21 cellular contexts compared by ENCODE assay signal in the genomic region with DNA sequence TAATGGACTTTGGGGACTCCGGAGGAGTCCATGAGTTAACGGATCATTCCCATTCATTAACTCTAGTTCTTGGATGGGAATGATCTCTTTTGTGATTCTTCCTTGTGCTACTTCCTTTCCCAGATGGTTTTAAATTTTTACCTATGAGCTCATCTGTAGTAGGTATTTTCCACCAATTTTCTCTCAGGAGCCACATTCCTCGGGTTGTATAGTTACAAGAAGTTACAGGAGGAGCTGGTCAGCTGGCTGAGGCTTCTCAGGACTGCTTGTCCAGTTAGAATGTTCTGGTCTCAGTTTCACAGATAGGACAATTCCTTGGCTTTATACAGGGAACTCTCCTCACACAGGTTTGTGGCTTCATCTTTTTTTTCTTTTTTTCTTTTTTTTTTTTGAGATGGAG. TPM values are rescaled to one million over a fixed set of nuclear protein-coding genes. Genes with fewer than 3 reads are reported as not detected.
DNase-seq lines count a peak whose midpoint lies in the region; ATAC-seq, FAIRE-seq and TF ChIP-seq lines count a peak whose summit lies in the region.
"Had no signal": no experiment of that assay in that cellular context is flagged by ENCODE, and none has a peak within 500 bp of the region (broad histone marks: within the 10 kb centered on the region; RNA-seq: fewer than 3 reads in every experiment).

No MANE protein-coding gene starts in this region.

- H3K4me3 ChIP-seq in K562 (no peak overlapping the region), HAP-1 (no peak overlapping the region)
- H3K4me3 ChIP-seq: SJSA1 had no signal

- no peak for FAIRE-seq in K562 (lab: Jason Lieb, UNC)
- FAIRE-seq: G401.6, GM12891, GM18507 had no signal

- CTCF ChIA-PET in K562 (lab: Yijun Ruan, JAX; ENCODE audit: low intra/inter-chr PET ratio), result no interaction called here
- CTCF ChIA-PET in GM10248 (lab: Yijun Ruan, JAX), result interaction anchor here (0.9 to 2.6 kb wide), 3 partner anchors 17 to 96 kb away, joined by 4 to 11 read pairs (median 7); no protein-coding TSS in a partner anchor

- TF ChIP-seq EP300 in K562 (IDR thresholded peaks at IDR 0.05; ENCODE audit: low read length), result no peak

- H3K79me2 ChIP-seq in K562 (ENCODE audit: control insufficient read depth, insufficient read depth, low read length), result no peaks in the 10 kb centered on the region

- H3K4me1 ChIP-seq in K562 (replicated peaks in 1 of 2; ENCODE audit: control insufficient read depth in 2 of 2, insufficient read depth in 2 of 2, low read length in 2 of 2), result no peaks in the 10 kb centered on the region; a peak in 1 of 5 replicates
- no peaks in the 10 kb centered on the region; the same call in 1 of the 2 replicates for H3K4me1 ChIP-seq in HAP-1

- TF ChIP-seq RAD21 in K562 (CRISPR knock-in tag; conservative IDR thresholded peaks at IDR 0.05 in 1 of 2, IDR thresholded peaks at IDR 0.05 in 1 of 2), result no peak

- H3K9me3 ChIP-seq in K562 (replicated peaks; ENCODE audit: control insufficient read depth, insufficient read depth, low read depth, low read length) (no peaks in the 10 kb centered on the region; the same call in 1 of the 2 replicates), HAP-1 (no peaks in the 10 kb centered on the region)
- H3K9me3 ChIP-seq: SJSA1 had no signal

- no peak overlapping the region for H3K4me2 ChIP-seq in K562 (ENCODE audit: insufficient read depth, low read length)

- no peaks in the 10 kb centered on the region for H3K9me1 ChIP-seq in K562 (ENCODE audit: control insufficient read depth, insufficient read depth, low read length)

- H2AFZ ChIP-seq in K562 (ENCODE audit: low read depth, low read length), result peak overlapping the region; percentile 70

- H3K36me3 ChIP-seq in K562 (ENCODE audit: control insufficient read depth, insufficient read depth, low read length) (no peaks in the 10 kb centered on the region), HAP-1 (replicated peaks) (no peaks in the 10 kb centered on the region)
- H3K36me3 ChIP-seq: SJSA1 had no signal

- no peak overlapping the region for H3K9ac ChIP-seq in K562 (ENCODE audit: insufficient read depth in 1 of 2, low read depth in 2 of 2, low read length in 2 of 2)

- H4K20me1 ChIP-seq in K562 (replicated peaks; ENCODE audit: control insufficient read depth, insufficient read depth, low read length), result no peaks in the 10 kb centered on the region

- 47% methylated on average over 3 of the region's 3 CpGs for WGBS in K562 (ENCODE audit: insufficient coverage, low coverage, missing lambda C conversion rate)

- intact Hi-C loops in K562 (cut with micrococcal nuclease), result no loop called here

- POLR2A ChIA-PET in K562 (lab: Yijun Ruan, JAX) (interaction anchor here (0.8 to 1.9 kb wide), 6 partner anchors 8 to 190 kb away, joined by 3 to 8 read pairs (median 3); no protein-coding TSS in a partner anchor), GM10248 (lab: Yijun Ruan, JAX) (interaction anchor here (0.6 kb wide), 1 partner anchor 11 kb away, joined by 3 read pairs; no protein-coding TSS in a partner anchor)

- in situ Hi-C loops in K562 (cut with MboI) (no loop called here), HAP-1 (cut with MboI; ENCODE audit: low sequenced_read_pairs) (no loop called here)

- no TSS peak for BruUV-seq in K562 (replicated peaks; lab: Mats Ljungman, UMichigan)

- no peak for TF ChIP-seq POLR2A in K562 (conservative IDR thresholded peaks at IDR 0.05)

- no peak overlapping the region for H3K27ac ChIP-seq in K562 (ENCODE audit: extremely low read depth, low read depth, low read length)
- H3K27ac ChIP-seq: 22Rv1, SJSA1 had no signal

- H3K27me3 ChIP-seq in K562 (ENCODE audit: control insufficient read depth in 2 of 2, insufficient read depth in 2 of 2, low read length in 2 of 2), result no peaks in the 10 kb centered on the region
- H3K27me3 ChIP-seq in HAP-1 (ENCODE audit: low read depth), result no peaks in the 10 kb centered on the region
- H3K27me3 ChIP-seq: SJSA1 had no signal

- DNase-seq in DMS53 (lab: John Stamatoyannopoulos, UW) (peak; percentile 39), DMS53 treated with DMSO at 0.1 percent for 48 hours (lab: John Stamatoyannopoulos, UW; ENCODE audit: unreplicated experiment) (no peak), K562 (ENCODE audit: extremely low read depth in 1 of 4, low spot score in 3 of 4) (no peak), iris pigment epithelial cell (ENCODE audit: low read depth) (peak; percentile 26), renal cortical epithelial cell (ENCODE audit: low read depth) (peak; percentile 71), HAP-1 (ENCODE audit: low spot score in 2 of 2) (no peak), NCI-H1436 treated with DMSO at 0.1 percent for 48 hours (lab: John Stamatoyannopoulos, UW) (no peak), GM10248 (ENCODE audit: extremely low spot score) (no peak)
- DNase-seq: CD4-positive, alpha-beta memory T cell; DMS79 treated with DMSO at 0.1 percent for 48 hours; HFFc6; NCI-H1930; NCI-H446; NCI-H69; NK-92 treated with Interleukin-12 subunit alpha and Interleukin-12 subunit beta, amount 100 ng/mL, for 24 hours; PC-3 had no signal

- no peak for TF ChIP-seq CTCF in K562 (IDR thresholded peaks at IDR 0.05 in 2 of 3, conservative IDR thresholded peaks at IDR 0.05 in 1 of 3; ENCODE audit: insufficient read depth in 2 of 3, low read depth in 1 of 3, low read length in 3 of 3)
- TF ChIP-seq CTCF in GM10248 (IDR thresholded peaks at IDR 0.05; ENCODE audit: control extremely low read depth, extremely low read depth, low read depth, missing control alignments), result no peak

- ATAC-seq in K562, result no peak; the same call in 2 of the 3 replicates
- ATAC-seq: PC-3 had no signal

TF ChIP-seq in K562, 482 proteins besides CTCF, POLR2A, EP300 and RAD21:
- TF ChIP-seq, protein P1, sequence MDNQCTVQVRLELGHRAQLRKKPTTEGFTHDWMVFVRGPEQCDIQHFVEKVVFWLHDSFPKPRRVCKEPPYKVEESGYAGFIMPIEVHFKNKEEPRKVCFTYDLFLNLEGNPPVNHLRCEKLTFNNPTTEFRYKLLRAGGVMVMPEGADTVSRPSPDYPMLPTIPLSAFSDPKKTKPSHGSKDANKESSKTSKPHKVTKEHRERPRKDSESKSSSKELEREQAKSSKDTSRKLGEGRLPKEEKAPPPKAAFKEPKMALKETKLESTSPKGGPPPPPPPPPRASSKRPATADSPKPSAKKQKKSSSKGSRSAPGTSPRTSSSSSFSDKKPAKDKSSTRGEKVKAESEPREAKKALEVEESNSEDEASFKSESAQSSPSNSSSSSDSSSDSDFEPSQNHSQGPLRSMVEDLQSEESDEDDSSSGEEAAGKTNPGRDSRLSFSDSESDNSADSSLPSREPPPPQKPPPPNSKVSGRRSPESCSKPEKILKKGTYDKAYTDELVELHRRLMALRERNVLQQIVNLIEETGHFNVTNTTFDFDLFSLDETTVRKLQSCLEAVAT (IDR thresholded peaks at IDR 0.05), result no peak
- TF ChIP-seq LARP7 (IDR thresholded peaks at IDR 0.05) (peak; percentile 48; the same call in 1 of the 2 replicates), SRSF1 (IDR thresholded peaks at IDR 0.05; ENCODE audit: low read depth, low read length) (no peak), KLF6 (CRISPR knock-in tag; IDR thresholded peaks at IDR 0.05; ENCODE audit: borderline replicate concordance) (no peak), RBBP5 (IDR thresholded peaks at IDR 0.05; ENCODE audit: borderline replicate concordance, insufficient read depth, low read length, poor library complexity, severe bottlenecking) (no peak)

RNA-seq across cellular contexts. Expression of gene LPIN2, which starts 42.9 kb away (rescaled TPM):
- 45.6 and 69.6 TPM in 2 replicates for total RNA-seq in K562 (2011; cell fraction: chromatin; rRNA removed; ENCODE audit: low replicate concordance)
- 29.0 and 29.5 TPM in 2 replicates for total RNA-seq in K562 (2011; cell fraction: nucleolus; rRNA removed)
- 35.7 and 37.3 TPM in 2 replicates for total RNA-seq in K562 (2011; cell fraction: nucleoplasm; rRNA removed)
- total RNA-seq in K562 (2014; rRNA removed) (21.0 and 23.3 TPM in 2 replicates), K562 (2014; rRNA removed; fragmentation: Illumina TruSeq; extraction: Trizol) (20.6 and 23.5 TPM in 2 replicates), K562 (2015; rRNA removed; fragmentation: Illumina TruSeq; extraction: Trizol) (24.3 and 25.3 TPM in 2 replicates), K562 (2021) (26.1 and 31.7 TPM in 2 replicates), renal cortical epithelial cell (29.3 and 56.0 TPM in 2 replicates)
- polyA plus RNA-seq in K562 (2011; rRNA removed) (33.2 and 34.8 TPM in 2 replicates), K562 (2014; fragmentation: Illumina TruSeq; extraction: Trizol) (24.2 and 30.3 TPM in 2 replicates), K562 (2014; fragmentation: Nextera tagmentation; extraction: Ambion mirVana) (1 to 10 TPM; 5.2 to 7.6 TPM), K562 (2014; rRNA removed) (23.0 and 24.6 TPM in 2 replicates)
- 17.2 and 25.7 TPM in 2 replicates for polyA plus RNA-seq in K562 (2011; cell fraction: cytosol; rRNA removed)
- 37.4 and 44.9 TPM in 2 replicates for polyA plus RNA-seq in K562 (2011; cell fraction: nucleus; rRNA removed)
- polyA plus RNA-seq in K562 (2012), result 18.3 and 28.4 TPM in 2 replicates
- 41.5 and 47.0 TPM in 2 replicates for polyA minus RNA-seq in K562 (2011; rRNA and poly(A)+ RNA removed)
- polyA minus RNA-seq in K562 (2011; cell fraction: cytosol; rRNA and poly(A)+ RNA removed), result 22.2 and 22.3 TPM in 2 replicates
- polyA minus RNA-seq in K562 (2011; cell fraction: nucleus; rRNA and poly(A)+ RNA removed), result 20.3 and 39.2 TPM in 2 replicates

Comparison
In these comparisons a context has a peak if more than half of its experiments do, and no peak if none do; other contexts are left out.
1. DNase-seq: peak in DMS53 (single experiment), iris pigment epithelial cell (single experiment) and renal cortical epithelial cell (single experiment); none in DMS53 treated with DMSO at 0.1 percent for 48 hours (single experiment), K562 (0 of 4), HAP-1 (0 of 2), NCI-H1436 treated with DMSO at 0.1 percent for 48 hours (single experiment) and GM10248 (single experiment).